8 cellular contexts compared by ENCODE assay signal in genomic region chr13:33017410-33017929, GRCh38. TPM values are rescaled to one million over a fixed set of nuclear protein-coding genes. Genes with fewer than 3 reads are reported as not detected.
DNase-seq lines count a peak whose midpoint lies in the region; ATAC-seq and TF ChIP-seq lines count a peak whose summit lies in the region.

No MANE protein-coding gene starts in this region.

- no peak overlapping the region for H3K27ac Mint-ChIP-seq in activated CD4-positive, alpha-beta T cell treated with anti-CD3 and anti-CD28 coated beads for 36 hours

- H3K36me3 Mint-ChIP-seq in activated CD4-positive, alpha-beta T cell treated with anti-CD3 and anti-CD28 coated beads for 36 hours (ENCODE audit: low read depth): no peaks in the 10 kb centered on the region

- POLR2A ChIA-PET in activated CD4-positive, alpha-beta T cell treated with anti-CD3 and anti-CD28 coated beads for 36 hours (lab: Charles Lee): no interaction called here

- H3K4me3 Mint-ChIP-seq in activated CD4-positive, alpha-beta T cell treated with anti-CD3 and anti-CD28 coated beads for 36 hours: peak overlapping the region; percentile 52

- ATAC-seq in activated CD4-positive, alpha-beta T cell treated with anti-CD3 and anti-CD28 coated beads for 36 hours: peak; percentile 98
- ATAC-seq in HG02678 (IDR thresholded peaks at IDR 0.05; ENCODE audit: unreplicated experiment): peak; percentile 61
- ATAC-seq in left lobe of liver: peak; percentile 93
- ATAC-seq in HG02970 (IDR thresholded peaks at IDR 0.05; ENCODE audit: low FRiP score, unreplicated experiment): no peak

- intact Hi-C loops in activated CD4-positive, alpha-beta T cell treated with anti-CD3 and anti-CD28 coated beads for 36 hours (cut with DNase I, micrococcal nuclease): loop anchor here (1.0 to 10.0 kb wide), 6 partner anchors 100 to 431 kb away; partner anchors contain the start of gene PDS5B (in 2 of the 2)

- CTCF ChIA-PET in activated CD4-positive, alpha-beta T cell treated with anti-CD3 and anti-CD28 coated beads for 36 hours (lab: Charles Lee): interaction anchor here (0.7 to 1.4 kb wide), 5 partner anchors 16 to 438 kb away, joined by 3 to 5 read pairs (median 4); no protein-coding TSS in a partner anchor

- DNase-seq in activated CD4-positive, alpha-beta T cell treated with anti-CD3 and anti-CD28 coated beads for 36 hours: peak; percentile 74
- DNase-seq in activated CD4-positive, alpha-beta T cell treated with anti-CD3 and anti-CD28 coated beads, Interleukin-2, amount 50 U/mL, for 4 hours: no peak
- peak; percentile 97 for DNase-seq in NCI-H748 treated with DMSO at 0.1 percent for 48 hours (lab: John Stamatoyannopoulos, UW)
- peak; percentile 81 for DNase-seq in choroid plexus epithelial cell (ENCODE audit: low read depth)
- peak; percentile 59 for DNase-seq in left lobe of liver (ENCODE audit: low spot score)
- DNase-seq in stimulated activated naive CD4-positive, alpha-beta T cell treated with Interleukin-2 at 50 U/mL for 16 hours (lab: John Stamatoyannopoulos, UW): peak; percentile 7

- peaks cover 9% of the 10 kb centered on the region for H3K4me1 Mint-ChIP-seq in activated CD4-positive, alpha-beta T cell treated with anti-CD3 and anti-CD28 coated beads for 36 hours

- peak; percentile 73 for TF ChIP-seq CTCF in choroid plexus epithelial cell (conservative IDR thresholded peaks at IDR 0.05; ENCODE audit: low read depth, low read length)

- H3K9me3 Mint-ChIP-seq in activated CD4-positive, alpha-beta T cell treated with anti-CD3 and anti-CD28 coated beads for 36 hours (ENCODE audit: low read depth): no peaks in the 10 kb centered on the region

- peaks cover 56% of the 10 kb centered on the region for H3K27me3 Mint-ChIP-seq in activated CD4-positive, alpha-beta T cell treated with anti-CD3 and anti-CD28 coated beads for 36 hours

- H3K4me3 ChIP-seq in choroid plexus epithelial cell (ENCODE audit: low read depth, low read length): peak overlapping the region; percentile 47

RNA-seq across cellular contexts. Expression of gene KL, which starts 1.2 kb away (rescaled TPM):
- total RNA-seq in activated CD4-positive, alpha-beta T cell treated with anti-CD3 and anti-CD28 coated beads for 36 hours: under 1 TPM; 0.35 to 0.37 TPM
- total RNA-seq in left lobe of liver: 0.05 TPM

Comparison
In these comparisons a context has a peak if more than half of its experiments do, and no peak if none do; other contexts are left out.
1. DNase-seq: peak in activated CD4-positive, alpha-beta T cell treated with anti-CD3 and anti-CD28 coated beads for 36 hours (single experiment), NCI-H748 treated with DMSO at 0.1 percent for 48 hours (single experiment), choroid plexus epithelial cell (single experiment), left lobe of liver (single experiment) and stimulated activated naive CD4-positive, alpha-beta T cell treated with Interleukin-2 at 50 U/mL for 16 hours (single experiment); none in activated CD4-positive, alpha-beta T cell treated with anti-CD3 and anti-CD28 coated beads, Interleukin-2, amount 50 U/mL, for 4 hours (0 of 2).